In the genomic region with DNA sequence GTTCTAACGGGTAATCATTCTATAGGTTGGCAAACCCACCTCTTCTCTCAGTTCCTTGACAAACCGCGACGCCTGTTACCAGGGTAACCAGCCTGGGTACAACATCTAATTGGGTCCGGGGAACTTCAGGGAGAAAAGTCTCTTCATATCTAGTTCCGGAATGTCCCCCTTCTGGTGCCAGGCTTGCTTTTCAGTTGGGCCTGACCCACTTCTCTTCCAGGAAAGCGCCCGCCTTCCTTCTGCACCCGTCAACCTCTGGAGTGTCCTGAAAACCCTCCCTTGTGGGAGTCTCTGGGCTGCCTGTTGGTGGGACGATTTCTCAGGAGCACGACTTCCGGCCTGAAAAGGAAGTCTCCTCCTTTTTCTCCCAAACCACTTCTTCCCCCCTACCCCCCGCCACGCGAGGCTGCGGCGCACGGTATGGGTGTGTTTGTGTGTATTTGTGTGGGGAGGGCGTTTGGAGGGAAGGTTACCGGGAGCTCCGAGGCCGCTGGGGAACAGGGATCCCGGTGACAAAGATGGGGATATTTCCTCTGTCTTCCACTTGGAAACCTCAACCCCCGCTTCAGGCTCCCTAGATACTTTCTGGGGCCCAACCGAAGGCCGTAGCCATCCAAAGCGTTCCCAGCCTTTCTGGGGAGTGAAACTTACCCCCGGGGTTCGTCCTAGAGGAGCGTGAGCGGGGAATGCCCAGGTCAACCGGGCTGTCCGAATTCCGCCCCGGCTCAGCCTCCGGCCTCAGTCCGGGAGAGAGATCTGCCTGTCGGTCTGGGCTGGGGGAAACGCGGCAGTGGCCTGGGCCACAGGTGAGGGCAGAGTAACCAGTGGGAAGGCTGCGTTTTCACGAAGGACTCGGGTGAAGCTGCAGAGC, we compare ENCODE assay signal across 8 cellular contexts. TPM values are rescaled to one million over a fixed set of nuclear protein-coding genes. Genes with fewer than 3 reads are reported as not detected.
A peak's percentile ranks its signal among the peaks of the same experiment; 100 is the strongest.
DNase-seq lines count a peak whose midpoint lies in the region; TF ChIP-seq lines count a peak whose summit lies in the region.

A gene with protein sequence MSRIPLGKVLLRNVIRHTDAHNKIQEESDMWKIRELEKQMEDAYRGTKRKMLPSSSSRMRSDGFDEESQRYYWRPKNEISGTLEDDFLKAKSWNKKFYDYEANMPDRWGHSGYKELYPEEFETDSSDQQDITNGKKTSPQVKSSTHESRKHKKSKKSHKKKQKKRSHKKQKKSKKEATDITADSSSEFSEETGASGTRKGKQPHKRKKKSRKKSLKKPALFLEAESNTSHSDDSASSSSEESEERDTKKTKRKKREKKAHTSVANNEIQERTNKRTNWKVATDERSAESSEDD (plus strand): TSS at position 359 of the 871 bp plus-strand sequence. CDS start 1,276 bp downstream, outside the sequence.
PIH1D2 (minus strand) TSS at position 77 of the 871 bp plus-strand sequence. CDS start 843 bp downstream, outside the sequence.

- H3K4me1 Mint-ChIP-seq in endothelial cell (ENCODE audit: unreplicated experiment) (peaks cover 18% of the 10 kb centered on the region), mesothelial cell of epicardium (peaks cover 19% of the 10 kb centered on the region)

- H3K9me3 Mint-ChIP-seq in endothelial cell (ENCODE audit: unreplicated experiment) (no peaks in the 10 kb centered on the region), mesothelial cell of epicardium (no peaks in the 10 kb centered on the region)

- peak within 1 kb of the TSS; percentile 97 for H3K27ac Mint-ChIP-seq in endothelial cell (ENCODE audit: unreplicated experiment)
- peak within 1 kb of the TSS; percentile 98 for H3K27ac Mint-ChIP-seq in mesothelial cell of epicardium

- no peak for TF ChIP-seq CTCF in GM20000 (IDR thresholded peaks at IDR 0.05; ENCODE audit: extremely low read depth, missing control alignments)
- TF ChIP-seq CTCF in endothelial cell (IDR thresholded peaks at IDR 0.05; ENCODE audit: unreplicated experiment) = no peak
- no peak for TF ChIP-seq CTCF in mesothelial cell of epicardium (IDR thresholded peaks at IDR 0.05; ENCODE audit: unreplicated experiment)

- no peaks in the 10 kb centered on the region for H3K36me3 Mint-ChIP-seq in endothelial cell (ENCODE audit: low read depth, unreplicated experiment)
- H3K36me3 Mint-ChIP-seq in mesothelial cell of epicardium = peaks cover 14% of the 10 kb centered on the region

- H3K4me3 Mint-ChIP-seq in endothelial cell (ENCODE audit: unreplicated experiment) (peak within 1 kb of the TSS; percentile 97), mesothelial cell of epicardium (peak within 1 kb of the TSS; percentile 98)

- no peaks in the 10 kb centered on the region for H3K27me3 Mint-ChIP-seq in endothelial cell (ENCODE audit: unreplicated experiment)
- no peaks in the 10 kb centered on the region for H3K27me3 Mint-ChIP-seq in mesothelial cell of epicardium (ENCODE audit: low read depth)

- peak; percentile 92 for DNase-seq in COLO829 (ENCODE audit: low spot score)
- DNase-seq in GM20000 (ENCODE audit: low spot score) = peak; percentile 71
- peak; percentile 96 for DNase-seq in HT-29 (ENCODE audit: low spot score)
- peak; percentile 78 for DNase-seq in NOMO-1 treated with DMSO at 0.1 percent for 48 hours (lab: John Stamatoyannopoulos, UW; ENCODE audit: unreplicated experiment)
- peak; percentile 56 for DNase-seq in activated CD8-positive, alpha-beta memory T cell treated with anti-CD3 and anti-CD28 coated beads, Interleukin-2, amount 50 U/mL, for 1 hour (ENCODE audit: extremely low read depth)
- DNase-seq in endothelial cell (ENCODE audit: low spot score) = peak; percentile 71
- peak; percentile 40 to 76 for DNase-seq in mesothelial cell of epicardium (ENCODE audit: low spot score in 2 of 2, unreplicated experiment in 2 of 2)
- DNase-seq in stimulated activated CD8-positive, alpha-beta memory T cell treated with anti-CD3 and anti-CD28 coated beads, Interleukin-15, amount 100 ng/mL, for 4 hours (ENCODE audit: low read depth in 2 of 2) = peak; percentile 58 to 72

RNA-seq across cellular contexts. Expression of the first gene that starts in this region (rescaled TPM):
- 11.0 and 13.4 TPM in 2 replicates for total RNA-seq in HT-29 (2014; rRNA removed; shearing (Covaris generic))
- total RNA-seq in endothelial cell (ENCODE audit: unreplicated experiment) = 21.8 TPM
- total RNA-seq in mesothelial cell of epicardium = 23.3 to 28.0 TPM (median 26.3 TPM) in 3 replicates

RNA-seq across cellular contexts. Expression of gene PIH1D2, which starts in this region (rescaled TPM):
- total RNA-seq in HT-29 (2014; rRNA removed; shearing (Covaris generic)) = 0.52 and 0.97 TPM in 2 replicates
- total RNA-seq in endothelial cell (ENCODE audit: unreplicated experiment) (2.5 TPM), mesothelial cell of epicardium (1.2 to 1.9 TPM (median 1.3 TPM) in 3 replicates)

Comparison
In these comparisons a context has a peak if more than half of its experiments do, and no peak if none do; other contexts are left out.
1. Peak in every context shown above with its lines: DNase-seq.